Comparison of ENCODE assay signal across 18 cellular contexts in genomic region chr6:106094261-106094963, GRCh38. TPM values are rescaled to one million over a fixed set of nuclear protein-coding genes. Genes with fewer than 3 reads are reported as not detected.
DNase-seq lines count a peak whose midpoint lies in the region; ATAC-seq and TF ChIP-seq lines count a peak whose summit lies in the region.
"Had no signal": no experiment of that assay in that cellular context is flagged by ENCODE, and none has a peak within 500 bp of the region (broad histone marks: within the 10 kb centered on the region; RNA-seq: fewer than 3 reads in every experiment).

No MANE protein-coding gene starts in this region.

- no peaks in the 10 kb centered on the region for H3K9me3 ChIP-seq in effector memory CD4-positive, alpha-beta T cell (ENCODE audit: control insufficient read depth, low read length)
- H3K9me3 ChIP-seq in stomach = no peaks in the 10 kb centered on the region
- H3K9me3 ChIP-seq: testis had no signal

- H3K27ac Mint-ChIP-seq in T-cell = peak overlapping the region; percentile 80 to 90

- TF ChIP-seq EP300 in stomach (IDR thresholded peaks at IDR 0.05) = no peak

- 67 to 80% (median 76%) methylated on average over 7 of the region's 7 CpGs for WGBS in stomach, 5 donors

- TF ChIP-seq CTCF in stomach (IDR thresholded peaks at IDR 0.05) = no peak

- no peaks in the 10 kb centered on the region for H3K9me3 Mint-ChIP-seq in activated T-cell treated with anti-CD3 and anti-CD28 coated beads, Interleukin-2, amount 50 U/mL, for 4 hours
- H3K9me3 Mint-ChIP-seq in T-cell = no peaks in the 10 kb centered on the region

- peak overlapping the region; percentile 5 for H3K4me3 ChIP-seq in effector memory CD4-positive, alpha-beta T cell (ENCODE audit: insufficient read depth, low read depth, low read length, poor library complexity, severe bottlenecking)
- H3K4me3 ChIP-seq in stomach = no peak overlapping the region
- H3K4me3 ChIP-seq: smooth muscle cell, testis had no signal

- intact Hi-C loops in stomach (cut with DNase I; ENCODE audit: low total_unique reads) = no loop called here

- ATAC-seq in activated T-cell treated with anti-CD3 and anti-CD28 coated beads, Interleukin-2, amount 50 U/mL, for 4 hours = peak; percentile 1 to 10
- ATAC-seq in T-cell (replicated peaks in 1 of 4) (no peak), HG02981 (IDR thresholded peaks at IDR 0.05; ENCODE audit: unreplicated experiment) (no peak)
- ATAC-seq: foreskin keratinocyte, Right ventricle myocardium inferior had no signal

- POLR2A ChIA-PET in T-cell (lab: Charles Lee) = interaction anchor here (0.6 to 0.7 kb wide), 4 partner anchors 8 to 50 kb away, joined by 3 to 4 read pairs (median 3); partner anchors contain the start of gene PRDM1 (in 1 of the 2)

- H3K4me1 ChIP-seq in effector memory CD4-positive, alpha-beta T cell (ENCODE audit: control insufficient read depth, insufficient read depth, low read length, poor library complexity, severe bottlenecking) = peaks cover 25% of the 10 kb centered on the region
- H3K4me1 ChIP-seq in stomach = peaks cover 0 to 33% (median 15%) of the 10 kb centered on the region in 4 donors
- H3K4me1 ChIP-seq: testis had no signal

- H3K27me3 Mint-ChIP-seq in activated T-cell treated with anti-CD3 and anti-CD28 coated beads, Interleukin-2, amount 50 U/mL, for 4 hours (ENCODE audit: low read depth) = peaks cover 3% of the 10 kb centered on the region
- peaks cover 11 to 19% of the 10 kb centered on the region in 2 donors for H3K27me3 Mint-ChIP-seq in T-cell

- H3K36me3 Mint-ChIP-seq in activated T-cell treated with anti-CD3 and anti-CD28 coated beads, Interleukin-2, amount 50 U/mL, for 4 hours (ENCODE audit: insufficient read depth) = peaks cover 34% of the 10 kb centered on the region
- peaks cover 3% of the 10 kb centered on the region for H3K36me3 Mint-ChIP-seq in T-cell

- TF ChIP-seq POLR2A in stomach (IDR thresholded peaks at IDR 0.05) = no peak

- no peaks in the 10 kb centered on the region for H3K36me3 ChIP-seq in effector memory CD4-positive, alpha-beta T cell (ENCODE audit: control insufficient read depth, insufficient read depth, low read length)
- H3K36me3 ChIP-seq in stomach = peaks cover 0 to 3% (median 0%) of the 10 kb centered on the region in 4 donors

- no peak for DNase-seq in activated T-cell treated with anti-CD3 and anti-CD28 coated beads, Interleukin-2, amount 50 U/mL, for 4 hours
- no peak for DNase-seq in activated T-cell treated with anti-CD3 and anti-CD28 coated beads, Interleukin-2, amount 50 U/mL, for 48 hours
- DNase-seq in T-cell (no peak), stomach (no peak), NCI-H187 treated with DMSO at 0.1 percent for 48 hours (lab: John Stamatoyannopoulos, UW) (no peak), NCI-H748 (lab: John Stamatoyannopoulos, UW; ENCODE audit: unreplicated experiment) (no peak)
- no peak for DNase-seq in effector memory CD4-positive, alpha-beta T cell
- DNase-seq: activated CD8-positive, alpha-beta memory T cell treated with anti-CD3 and anti-CD28 coated beads, Interleukin-2, amount 50 U/mL, for 4 hours; anterior cingulate cortex; foreskin keratinocyte; mammary epithelial cell; NCI-H2081; NCI-H774; nucleus accumbens; testis had no signal

- CTCF ChIA-PET in T-cell (lab: Charles Lee) = interaction anchor here (0.6 to 3.6 kb wide), 6 partner anchors 38 to 471 kb away, joined by 3 to 23 read pairs (median 6); no protein-coding TSS in a partner anchor

- H3K4me1 Mint-ChIP-seq in activated T-cell treated with anti-CD3 and anti-CD28 coated beads, Interleukin-2, amount 50 U/mL, for 4 hours (ENCODE audit: low read depth) = peaks cover 86% of the 10 kb centered on the region
- peaks cover 79 to 90% (median 82%) of the 10 kb centered on the region in 3 donors for H3K4me1 Mint-ChIP-seq in T-cell

- H3K27me3 ChIP-seq in effector memory CD4-positive, alpha-beta T cell (replicated peaks; ENCODE audit: control insufficient read depth, insufficient read depth, low read length, poor library complexity, severe bottlenecking) = no peaks in the 10 kb centered on the region
- H3K27me3 ChIP-seq in stomach = peaks cover 0 to 66% (median 0%) of the 10 kb centered on the region in 3 donors
- H3K27me3 ChIP-seq: foreskin keratinocyte, testis had no signal

- H3K27ac ChIP-seq in effector memory CD4-positive, alpha-beta T cell (ENCODE audit: insufficient read depth, low read length, poor library complexity, severe bottlenecking) = peak overlapping the region; percentile 47
- peak overlapping the region; percentile 29 to 93 (median 40) for H3K27ac ChIP-seq in stomach
- H3K27ac ChIP-seq: foreskin keratinocyte, testis had no signal

- peak overlapping the region; percentile 69 for H3K4me3 Mint-ChIP-seq in activated T-cell treated with anti-CD3 and anti-CD28 coated beads, Interleukin-2, amount 50 U/mL, for 4 hours
- peak overlapping the region; percentile 19 to 77 (median 47) for H3K4me3 Mint-ChIP-seq in T-cell

RNA-seq across cellular contexts. Expression of gene PRDM1, which starts 8.3 kb away (rescaled TPM):
- total RNA-seq in activated T-cell treated with anti-CD3 and anti-CD28 coated beads, Interleukin-2, amount 50 U/mL, for 4 hours = 10 to 100 TPM; 43.7 to 96.9 (median 86.0) TPM
- 100 to 1,000 TPM in 1 of 5 donors, 10 to 100 TPM in 4; 21.9 to 108 (median 30.6) TPM for total RNA-seq in T-cell
- total RNA-seq in stomach = 10 to 100 TPM in 2 of 5 donors, 1 to 10 TPM in 2, under 1 TPM in 1; under 0.01 to 22.7 (median 6.4) TPM
- 1 to 10 TPM; 3.1 to 7.0 (median 3.6) TPM for polyA plus RNA-seq in stomach

Comparison
In these comparisons a context has a peak if more than half of its experiments do, and no peak if none do; other contexts are left out.
1. ATAC-seq: peak in activated T-cell treated with anti-CD3 and anti-CD28 coated beads, Interleukin-2, amount 50 U/mL, for 4 hours (2 of 2); none in T-cell (0 of 4) and HG02981 (single experiment).